In the genomic region with DNA sequence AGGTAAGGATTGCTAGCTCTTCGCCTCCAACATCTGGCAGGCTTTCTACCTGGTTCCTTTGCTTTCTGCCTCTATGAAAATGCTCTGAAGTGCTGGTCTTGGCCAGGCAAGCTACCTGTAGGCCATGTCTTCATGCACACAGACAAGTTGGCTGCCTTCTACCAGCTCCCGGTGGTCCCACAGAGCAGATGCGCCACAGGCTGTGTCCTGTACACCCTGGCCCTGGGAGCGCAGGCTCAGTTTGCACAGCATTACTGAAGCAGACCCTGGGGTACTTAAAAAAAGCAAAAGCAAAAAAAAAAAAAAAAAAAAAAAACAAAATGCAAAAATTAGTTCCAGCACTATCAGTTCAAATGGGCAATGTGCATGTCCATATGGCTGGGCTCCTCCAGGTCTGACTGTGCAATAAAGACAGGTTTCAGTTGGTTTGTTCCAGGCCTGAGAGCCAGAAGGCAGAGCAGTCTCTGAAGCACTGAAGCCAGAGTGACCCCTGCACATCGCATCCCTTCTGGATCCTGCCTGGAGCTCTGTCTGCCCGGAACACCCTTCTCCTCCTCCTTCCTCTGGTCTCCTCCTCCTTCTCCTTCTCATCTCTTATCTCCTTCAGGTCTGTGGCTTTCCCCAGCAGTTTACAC, we compare ENCODE assay signal across 24 cellular contexts.
"Had no signal": no experiment of that assay in that cellular context is flagged by ENCODE, and none has a peak within 500 bp of the region (broad histone marks: within the 10 kb centered on the region; RNA-seq: fewer than 3 reads in every experiment).

No MANE protein-coding gene starts in this region.

- H3K27ac Mint-ChIP-seq: activated CD8-positive, alpha-beta memory T cell treated with anti-CD3 and anti-CD28 coated beads, Interleukin-2, amount 10 ng/mL, durations not matched to agents 7 days and 5 days; activated CD8-positive, alpha-beta T cell treated with anti-CD3 and anti-CD28 coated beads, Interleukin-2, amount 10 ng/mL, durations not matched to agents 7 days and 5 days; activated naive CD4-positive, alpha-beta T cell treated with anti-CD3 and anti-CD28 coated beads, Interleukin-2, amount 50 U/mL, for 24 hours; activated naive CD8-positive, alpha-beta T cell treated with anti-CD3 and anti-CD28 coated beads, Interleukin-2, amount 50 U/mL, for 24 hours; activated T-helper 2 cell treated with anti-CD3 and anti-CD28 coated beads, Interferon-gamma antibody, Interleukin-2, Interleukin-4, amounts not matched to agents 10 μg/mL and 5 μg/mL and 100 μg/mL, durations not matched to agents 14 hours and 24 hours and 36 hours; natural killer cell; WTC11 had no signal

- ATAC-seq: activated CD8-positive, alpha-beta memory T cell treated with anti-CD3 and anti-CD28 coated beads, Interleukin-2, amount 10 ng/mL, durations not matched to agents 7 days and 5 days; activated CD8-positive, alpha-beta T cell treated with anti-CD3 and anti-CD28 coated beads, Interleukin-2, amount 10 ng/mL, durations not matched to agents 7 days and 5 days; gastroesophageal sphincter; left colon; natural killer cell; WTC11 had no signal

- H3K27me3 Mint-ChIP-seq: activated naive CD4-positive, alpha-beta T cell treated with anti-CD3 and anti-CD28 coated beads, Interleukin-2, amount 50 U/mL, for 24 hours; activated naive CD8-positive, alpha-beta T cell treated with anti-CD3 and anti-CD28 coated beads, Interleukin-2, amount 50 U/mL, for 24 hours had no signal

- H3K4me1 Mint-ChIP-seq: activated CD8-positive, alpha-beta memory T cell treated with anti-CD3 and anti-CD28 coated beads, Interleukin-2, amount 10 ng/mL, durations not matched to agents 7 days and 5 days; activated naive CD4-positive, alpha-beta T cell treated with anti-CD3 and anti-CD28 coated beads, Interleukin-2, amount 50 U/mL, for 24 hours; natural killer cell had no signal

- DNase-seq: activated CD4-positive, alpha-beta T cell treated with anti-CD3 and anti-CD28 coated beads for 1 hour; activated CD8-positive, alpha-beta memory T cell treated with anti-CD3 and anti-CD28 coated beads, Interleukin-2, amount 10 ng/mL, durations not matched to agents 7 days and 5 days; activated CD8-positive, alpha-beta T cell treated with anti-CD3 and anti-CD28 coated beads, Interleukin-2, amount 10 ng/mL, durations not matched to agents 7 days and 5 days; activated naive CD8-positive, alpha-beta T cell treated with anti-CD3 and anti-CD28 coated beads, Interleukin-2, amount 50 U/mL, for 24 hours; activated T-cell treated with anti-CD3 and anti-CD28 coated beads, Interleukin-2, amount 50 U/mL, for 48 hours; amygdala; central memory CD4-positive, alpha-beta T cell; colonic mucosa; effector memory CD4-positive, alpha-beta T cell; head of caudate nucleus; hippocampal formation; left colon; mammary epithelial cell; midbrain; natural killer cell; stimulated activated CD4-positive, alpha-beta T cell treated with anti-CD3 and anti-CD28 coated beads, Interleukin-15, amount 100 ng/mL, for 24 hours; stimulated activated CD4-positive, alpha-beta T cell treated with anti-CD3 and anti-CD28 coated beads, Interleukin-2, amount 100 ng/mL, for 24 hours; stimulated activated naive CD4-positive, alpha-beta T cell; T-helper 2 cell; transverse colon had no signal

- H3K9me3 Mint-ChIP-seq: activated T-helper 2 cell treated with anti-CD3 and anti-CD28 coated beads, Interferon-gamma antibody, Interleukin-2, Interleukin-4, amounts not matched to agents 10 μg/mL and 5 μg/mL and 100 μg/mL, durations not matched to agents 14 hours and 24 hours and 36 hours had no signal

- H3K4me3 Mint-ChIP-seq: activated CD8-positive, alpha-beta memory T cell treated with anti-CD3 and anti-CD28 coated beads, Interleukin-2, amount 10 ng/mL, durations not matched to agents 7 days and 5 days; activated CD8-positive, alpha-beta T cell treated with anti-CD3 and anti-CD28 coated beads, Interleukin-2, amount 10 ng/mL, durations not matched to agents 7 days and 5 days; activated naive CD4-positive, alpha-beta T cell treated with anti-CD3 and anti-CD28 coated beads, Interleukin-2, amount 50 U/mL, for 24 hours; activated naive CD8-positive, alpha-beta T cell treated with anti-CD3 and anti-CD28 coated beads, Interleukin-2, amount 50 U/mL, for 24 hours; natural killer cell; WTC11 had no signal

- H3K36me3 Mint-ChIP-seq: activated CD8-positive, alpha-beta memory T cell treated with anti-CD3 and anti-CD28 coated beads, Interleukin-2, amount 10 ng/mL, durations not matched to agents 7 days and 5 days; natural killer cell had no signal
